In genomic region chr1:29033829-29034466, GRCh38 we compare ENCODE assay signal across 8 cellular contexts.
A peak's percentile ranks its signal among the peaks of the same experiment; 100 is the strongest.
DNase-seq lines count a peak whose midpoint lies in the region; ATAC-seq, FAIRE-seq and TF ChIP-seq lines count a peak whose summit lies in the region.

No MANE protein-coding gene starts in this region.

- H3K4me1 ChIP-seq in upper lobe of left lung = no peaks in the 10 kb centered on the region

- H3K27ac ChIP-seq in brain microvascular endothelial cell (no peak overlapping the region), upper lobe of left lung (no peak overlapping the region)

- WGBS in upper lobe of left lung, 2 donors = 67 to 78% methylated on average over 1 of the region's 1 CpG

- FAIRE-seq in GM19239 (lab: Jason Lieb, UNC) = no peak

- DNase-seq in AML-193 (lab: John Stamatoyannopoulos, UW) (peak; percentile 41 to 52), GM19239 (ENCODE audit: insufficient read length, low spot score) (peak; percentile 20), NCI-H345 treated with DMSO at 0.1 percent for 48 hours (lab: John Stamatoyannopoulos, UW; ENCODE audit: unreplicated experiment) (peak; percentile 21), brain microvascular endothelial cell (peak; percentile 7), kidney epithelial cell (ENCODE audit: low read depth) (no peak), upper lobe of left lung (no peak)

- TF ChIP-seq POLR2A in upper lobe of left lung (IDR thresholded peaks at IDR 0.05) = no peak

- ATAC-seq in upper lobe of left lung (ENCODE audit: low FRiP score in 2 of 2) = no peak
- no peak for ATAC-seq in GM21447 (IDR thresholded peaks at IDR 0.05; ENCODE audit: unreplicated experiment)
- ATAC-seq in GM18520 (IDR thresholded peaks at IDR 0.05; ENCODE audit: unreplicated experiment) = no peak

- TF ChIP-seq CTCF in brain microvascular endothelial cell (IDR thresholded peaks at IDR 0.05; ENCODE audit: low read depth, low read length, missing control alignments) (peak; percentile 38), kidney epithelial cell (IDR thresholded peaks at IDR 0.05; ENCODE audit: insufficient read depth, low read length, poor library complexity, severe bottlenecking) (peak; percentile 46), upper lobe of left lung (IDR thresholded peaks at IDR 0.05) (peak; percentile 36 to 77 (median 59))

- in situ Hi-C loops in brain microvascular endothelial cell (cut with HindIII; ENCODE audit: low pct_ligation_motif_present, low sequenced_read_pairs) = no loop called here

- H3K27me3 ChIP-seq in brain microvascular endothelial cell (replicated peaks) (no peaks in the 10 kb centered on the region), kidney epithelial cell (ENCODE audit: control insufficient read depth, insufficient read depth, low read length) (no peaks in the 10 kb centered on the region), upper lobe of left lung (no peaks in the 10 kb centered on the region)

- H3K4me3 ChIP-seq in brain microvascular endothelial cell (ENCODE audit: low read depth, low read length) (no peak overlapping the region), kidney epithelial cell (ENCODE audit: low read depth, low read length) (no peak overlapping the region), upper lobe of left lung (no peak overlapping the region)

- no peak for TF ChIP-seq EP300 in upper lobe of left lung (IDR thresholded peaks at IDR 0.05)

- no peaks in the 10 kb centered on the region for H3K9me3 ChIP-seq in upper lobe of left lung

- H3K36me3 ChIP-seq in brain microvascular endothelial cell (replicated peaks) (no peaks in the 10 kb centered on the region), kidney epithelial cell (ENCODE audit: control insufficient read depth, insufficient read depth, low read length) (no peaks in the 10 kb centered on the region), upper lobe of left lung (peaks cover 0 to 30% (median 7%) of the 10 kb centered on the region in 4 donors)

Comparison
In these comparisons a context has a peak if more than half of its experiments do, and no peak if none do; other contexts are left out.
1. DNase-seq: peak in AML-193 (2 of 2), GM19239 (single experiment), NCI-H345 treated with DMSO at 0.1 percent for 48 hours (single experiment) and brain microvascular endothelial cell (single experiment); none in kidney epithelial cell (single experiment) and upper lobe of left lung (0 of 2).
2. Peak in every context shown above with its lines, with median percentiles within 50 percentile points of each other: CTCF ChIP-seq.